22 cellular contexts compared by ENCODE assay signal in the genomic region with DNA sequence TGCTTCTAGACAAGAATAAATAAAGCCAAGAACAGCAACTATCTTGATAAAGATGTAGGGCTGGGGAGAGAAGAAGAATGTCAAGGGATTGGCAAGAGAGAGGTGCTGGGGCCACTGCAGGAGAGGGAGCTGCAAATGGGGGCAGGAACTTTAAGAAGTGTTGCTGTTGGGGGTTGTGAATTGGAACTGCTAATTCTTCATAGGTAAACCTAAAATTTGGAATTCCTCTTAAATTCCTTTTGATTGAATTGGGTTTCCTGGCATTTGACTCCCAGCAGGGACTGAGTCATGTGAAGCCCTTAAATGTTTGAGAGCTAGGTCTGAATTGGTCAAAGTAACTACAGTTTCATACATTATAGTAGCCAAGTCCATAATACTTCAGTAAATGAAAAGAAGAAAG.
"Had no signal": no experiment of that assay in that cellular context is flagged by ENCODE, and none has a peak within 500 bp of the region (broad histone marks: within the 10 kb centered on the region; RNA-seq: fewer than 3 reads in every experiment).

No MANE protein-coding gene starts in this region.

- H3K27me3 Mint-ChIP-seq: activated naive CD8-positive, alpha-beta T cell treated with anti-CD3 and anti-CD28 coated beads, Interleukin-2, amount 10 ng/mL, durations not matched to agents 7 days and 5 days had no signal

- H3K4me3 ChIP-seq: adrenal gland, body of pancreas had no signal

- H3K4me3 Mint-ChIP-seq: activated CD4-positive, alpha-beta T cell treated with anti-CD3 and anti-CD28 coated beads for 36 hours; activated CD8-positive, alpha-beta T cell treated with anti-CD3 and anti-CD28 coated beads for 36 hours; activated naive CD8-positive, alpha-beta T cell treated with anti-CD3 and anti-CD28 coated beads, Interleukin-2, amount 10 ng/mL, durations not matched to agents 7 days and 5 days; central memory CD8-positive, alpha-beta T cell; T-cell had no signal

- H3K36me3 Mint-ChIP-seq: activated naive CD8-positive, alpha-beta T cell treated with anti-CD3 and anti-CD28 coated beads, Interleukin-2, amount 10 ng/mL, durations not matched to agents 7 days and 5 days; T-cell had no signal

- H3K27ac ChIP-seq: adrenal gland, body of pancreas, VCaP had no signal

- H3K27me3 ChIP-seq: adrenal gland, body of pancreas had no signal

- H3K4me1 ChIP-seq: adrenal gland, body of pancreas had no signal

- H3K4me1 Mint-ChIP-seq: activated CD4-positive, alpha-beta T cell treated with anti-CD3 and anti-CD28 coated beads for 36 hours; activated naive CD8-positive, alpha-beta T cell treated with anti-CD3 and anti-CD28 coated beads, Interleukin-2, amount 10 ng/mL, durations not matched to agents 7 days and 5 days; central memory CD8-positive, alpha-beta T cell; T-cell had no signal

- H3K36me3 ChIP-seq: adrenal gland had no signal

- DNase-seq: activated CD4-positive, alpha-beta T cell treated with anti-CD3 and anti-CD28 coated beads for 36 hours; activated CD4-positive, alpha-beta T cell treated with anti-CD3 and anti-CD28 coated beads, Interleukin-2, amount 50 U/mL, for 1 hour; activated CD8-positive, alpha-beta memory T cell treated with anti-CD3 and anti-CD28 coated beads, Interleukin-2, amount 50 U/mL, for 4 hours; activated CD8-positive, alpha-beta T cell treated with anti-CD3 and anti-CD28 coated beads for 36 hours; activated naive CD4-positive, alpha-beta T cell treated with anti-CD3 and anti-CD28 coated beads, Interleukin-2, amount 50 U/mL, for 16 hours; activated naive CD8-positive, alpha-beta T cell treated with anti-CD3 and anti-CD28 coated beads, Interleukin-2, amount 10 ng/mL, durations not matched to agents 7 days and 5 days; adrenal gland; anterior cingulate cortex; body of pancreas; NCI-H1092; NCI-H1417; NCI-H2029; NCI-H2107; NCI-H2171 treated with DMSO at 0.1 percent for 48 hours; NCI-H226; NCI-H82; SIG-M5; T-cell; T-helper 2 cell; T1000 had no signal

- H3K9me3 ChIP-seq: adrenal gland, body of pancreas had no signal

- H3K27ac Mint-ChIP-seq: activated CD4-positive, alpha-beta T cell treated with anti-CD3 and anti-CD28 coated beads for 36 hours; activated CD8-positive, alpha-beta T cell treated with anti-CD3 and anti-CD28 coated beads for 36 hours; activated naive CD8-positive, alpha-beta T cell treated with anti-CD3 and anti-CD28 coated beads, Interleukin-2, amount 10 ng/mL, durations not matched to agents 7 days and 5 days; T-cell had no signal

- H3K9me3 Mint-ChIP-seq: activated CD8-positive, alpha-beta T cell treated with anti-CD3 and anti-CD28 coated beads for 36 hours; activated naive CD8-positive, alpha-beta T cell treated with anti-CD3 and anti-CD28 coated beads, Interleukin-2, amount 10 ng/mL, durations not matched to agents 7 days and 5 days; central memory CD8-positive, alpha-beta T cell; T-cell had no signal
